In genomic region chr20:58022711-58023110, GRCh38 we compare ENCODE assay signal across 13 cellular contexts.
A peak's percentile ranks its signal among the peaks of the same experiment; 100 is the strongest.
DNase-seq lines count a peak whose midpoint lies in the region; ATAC-seq, FAIRE-seq and TF ChIP-seq lines count a peak whose summit lies in the region.
"Had no signal": no experiment of that assay in that cellular context is flagged by ENCODE, and none has a peak within 500 bp of the region (broad histone marks: within the 10 kb centered on the region; RNA-seq: fewer than 3 reads in every experiment).

No MANE protein-coding gene starts in this region.

- intact Hi-C loops in prostate gland (cut with DNase I): no loop called here

- H3K27ac ChIP-seq in A549: peak overlapping the region; percentile 16 to 46; a peak in 4 of 6 replicates
- H3K27ac ChIP-seq in prostate gland: peak overlapping the region; percentile 6 to 14

- H3K9me3 ChIP-seq in A549 (no peaks in the 10 kb centered on the region), prostate gland (no peaks in the 10 kb centered on the region)

- WGBS in A549 (ENCODE audit: missing lambda C conversion rate): 67% methylated on average over 3 of the region's 3 CpGs
- 86% methylated on average over 3 of the region's 3 CpGs for WGBS in prostate gland

- TF ChIP-seq RAD21 in A549 (conservative IDR thresholded peaks at IDR 0.05 in 1 of 2, IDR thresholded peaks at IDR 0.05 in 1 of 2): no peak

- ATAC-seq in A549 (no peak), HG02678 (IDR thresholded peaks at IDR 0.05; ENCODE audit: unreplicated experiment) (no peak)
- ATAC-seq: CD8-positive, alpha-beta T cell; GM23338; K562 had no signal

- TF ChIP-seq CTCF in A549 (IDR thresholded peaks at IDR 0.05) (no peak), prostate gland (IDR thresholded peaks at IDR 0.05) (no peak)

- TF ChIP-seq POLR2A in A549 (IDR thresholded peaks at IDR 0.05; ENCODE audit: low read length) (no peak), prostate gland (IDR thresholded peaks at IDR 0.05) (no peak), GM12891 (IDR thresholded peaks at IDR 0.05; ENCODE audit: low read depth, low read length) (no peak)

- no peaks in the 10 kb centered on the region for H3K36me3 ChIP-seq in prostate gland

- DNase-seq in A549 (ENCODE audit: low read depth in 1 of 2, low spot score in 1 of 2) (no peak), EH (ENCODE audit: low read depth) (peak; percentile 22), prostate gland (ENCODE audit: low spot score) (no peak), HuH-7 (ENCODE audit: low spot score) (no peak), GM12891 (ENCODE audit: insufficient read length, low spot score) (no peak)
- DNase-seq: CD8-positive, alpha-beta T cell; COR-L47; DND-41; H7 had no signal

- TF ChIP-seq EP300 in A549 (IDR thresholded peaks at IDR 0.05): no peak

- no peaks in the 10 kb centered on the region for H3K27me3 ChIP-seq in prostate gland (replicated peaks; ENCODE audit: insufficient read depth)

- H3K4me2 ChIP-seq in A549: no peak overlapping the region
- H3K4me2 ChIP-seq: GM23338 had no signal

- FAIRE-seq in A549 (lab: Jason Lieb, UNC) (no peak), endometrium (lab: Jason Lieb, UNC) (peak; percentile 72), GM12891 (lab: Jason Lieb, UNC) (no peak)
- FAIRE-seq: K562 had no signal

- POLR2A ChIA-PET in A549 (lab: Yijun Ruan, JAX): no interaction called here

- CTCF ChIA-PET in A549 (lab: Yijun Ruan, JAX): interaction anchor here (1.4 to 2.8 kb wide), 2 partner anchors 20 to 158 kb away, joined by 4 to 7 read pairs; no protein-coding TSS in a partner anchor

- H3K4me1 ChIP-seq in A549: peaks cover 35% of the 10 kb centered on the region
- H3K4me1 ChIP-seq in prostate gland (replicated peaks): peaks cover 3% of the 10 kb centered on the region

- H3K4me3 ChIP-seq in A549: no peak overlapping the region
- H3K4me3 ChIP-seq in prostate gland: no peak overlapping the region
- H3K4me3 ChIP-seq: GM23338, K562 had no signal

TF ChIP-seq in A549, 52 proteins besides CTCF, POLR2A, EP300 and RAD21:
- TF ChIP-seq HOXB5 (CRISPR knock-in tag; IDR thresholded peaks at IDR 0.05) (no peak), SMC3 (IDR thresholded peaks at IDR 0.05) (no peak), ATOH8 (CRISPR knock-in tag; IDR thresholded peaks at IDR 0.05; ENCODE audit: low read depth) (no peak), MYC (IDR thresholded peaks at IDR 0.05; ENCODE audit: borderline replicate concordance, low read length) (no peak), FOSL2 (IDR thresholded peaks at IDR 0.05) (no peak), FOSL2 (CRISPR knock-in tag; IDR thresholded peaks at IDR 0.05) (no peak), HOXB13 (CRISPR knock-in tag; IDR thresholded peaks at IDR 0.05; ENCODE audit: low read depth) (no peak), ESRRA (IDR thresholded peaks at IDR 0.05; ENCODE audit: borderline replicate concordance, low read length) (no peak), BHLHE40 (IDR thresholded peaks at IDR 0.05; ENCODE audit: low read depth, low read length) (no peak), ZC3H11A (IDR thresholded peaks at IDR 0.05) (no peak), CEBPB (IDR thresholded peaks at IDR 0.05) (no peak), RCOR1 (IDR thresholded peaks at IDR 0.05; ENCODE audit: low read depth, low read length) (no peak), RFX5 (IDR thresholded peaks at IDR 0.05) (no peak), SREBF2 (IDR thresholded peaks at IDR 0.05) (no peak), JUN (IDR thresholded peaks at IDR 0.05) (no peak)

TF ChIP-seq in GM12891, 5 proteins besides CTCF, POLR2A, EP300 and RAD21:
- no peak for TF ChIP-seq PAX5 (IDR thresholded peaks at IDR 0.05; ENCODE audit: insufficient read depth, low read length, severe bottlenecking)
- no peak for TF ChIP-seq SPI1 (IDR thresholded peaks at IDR 0.05; ENCODE audit: low read depth, low read length)
- no peak for TF ChIP-seq POU2F2 (IDR thresholded peaks at IDR 0.05; ENCODE audit: low read depth, low read length)
- TF ChIP-seq POLR2AphosphoS5 (IDR thresholded peaks at IDR 0.05; ENCODE audit: low read depth, low read length): no peak
- TF ChIP-seq TAF1 (IDR thresholded peaks at IDR 0.05; ENCODE audit: low read depth, low read length): no peak
